27 cellular contexts compared by ENCODE assay signal in the genomic region with DNA sequence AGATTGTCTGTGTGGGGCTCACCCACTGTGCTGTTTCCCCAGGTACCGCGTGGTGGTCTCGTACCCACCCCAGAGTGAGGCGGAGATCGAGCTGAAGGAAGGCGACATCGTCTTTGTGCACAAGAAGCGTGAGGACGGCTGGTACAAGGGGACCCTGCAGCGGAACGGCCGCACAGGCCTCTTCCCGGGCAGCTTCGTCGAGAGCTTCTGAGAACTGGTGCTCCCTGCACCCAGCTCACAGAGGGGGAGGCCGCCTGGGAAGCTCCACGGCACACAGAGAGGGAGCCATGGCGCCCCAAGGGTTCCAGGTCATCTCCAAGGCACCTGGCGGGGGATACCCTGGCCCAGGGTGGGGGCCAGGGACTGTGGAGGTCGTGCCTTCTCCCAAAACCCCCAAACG.
DNase-seq lines count a peak whose midpoint lies in the region; ATAC-seq, FAIRE-seq and TF ChIP-seq lines count a peak whose summit lies in the region.
"Had no signal": no experiment of that assay in that cellular context is flagged by ENCODE, and none has a peak within 500 bp of the region (broad histone marks: within the 10 kb centered on the region; RNA-seq: fewer than 3 reads in every experiment).

No MANE protein-coding gene starts in this region.

- H3K4me3 Mint-ChIP-seq in neural progenitor cell (no peak overlapping the region), osteocyte (ENCODE audit: unreplicated experiment) (no peak overlapping the region)
- H3K4me3 Mint-ChIP-seq: B cell; CD14-positive monocyte; CD4-positive, alpha-beta memory T cell; CD4-positive, CD25-positive, alpha-beta regulatory T cell; CD8-positive, alpha-beta memory T cell had no signal

- ATAC-seq in GM21367 (IDR thresholded peaks at IDR 0.05; ENCODE audit: unreplicated experiment) (no peak), GM21825 (IDR thresholded peaks at IDR 0.05; ENCODE audit: unreplicated experiment) (no peak)
- ATAC-seq: GM12878 had no signal

- CTCF ChIA-PET in H1 (lab: Charles Lee; ENCODE audit: partially characterized antibody), result interaction anchor here (1.2 kb wide), 1 partner anchor 239 kb away, joined by 3 read pairs; no protein-coding TSS in a partner anchor

- H3K56ac ChIP-seq in H1 (replicated peaks; ENCODE audit: insufficient read length, low read depth, low read length), result no peak overlapping the region

- H3K27ac Mint-ChIP-seq in neural progenitor cell, result peak overlapping the region; percentile 93
- peak overlapping the region; percentile 10 for H3K27ac Mint-ChIP-seq in osteocyte (ENCODE audit: unreplicated experiment)
- H3K27ac Mint-ChIP-seq: B cell; CD4-positive, CD25-positive, alpha-beta regulatory T cell had no signal

- no peak overlapping the region for H2AFZ ChIP-seq in H1 (ENCODE audit: low read length)
- H2AFZ ChIP-seq in neural progenitor cell (replicated peaks), result no peak overlapping the region

- no peak overlapping the region; the same call in 1 of the 2 replicates for H3K4me2 ChIP-seq in BLaER1
- H3K4me2 ChIP-seq in H1 (ENCODE audit: insufficient read depth in 1 of 2, low read depth in 2 of 2, low read length in 2 of 2), result no peak overlapping the region
- H3K4me2 ChIP-seq in neural progenitor cell, result no peak overlapping the region
- H3K4me2 ChIP-seq: A549 had no signal

- no peak overlapping the region for H2BK120ac ChIP-seq in H1 (replicated peaks; ENCODE audit: low read depth, low read length)

- no peak overlapping the region for H3K23ac ChIP-seq in H1 (ENCODE audit: insufficient read length)

- H3K4ac ChIP-seq in H1 (replicated peaks; ENCODE audit: insufficient read length, low read depth, low read length), result no peak overlapping the region

- no peak overlapping the region for H2BK12ac ChIP-seq in H1 (ENCODE audit: low read depth, low read length)

- H2BK15ac ChIP-seq in H1 (ENCODE audit: low read length), result no peak overlapping the region

- H3K36me3 ChIP-seq in BLaER1 (peaks cover 11% of the 10 kb centered on the region), H1 (ENCODE audit: control insufficient read depth in 2 of 4, insufficient read depth in 4 of 4, low read length in 3 of 4) (no peaks in the 10 kb centered on the region), neural progenitor cell (no peaks in the 10 kb centered on the region)

- peaks cover 45% of the 10 kb centered on the region for H3K4me1 Mint-ChIP-seq in neural progenitor cell
- H3K4me1 Mint-ChIP-seq in osteocyte (ENCODE audit: unreplicated experiment), result peaks cover 32% of the 10 kb centered on the region
- H3K4me1 Mint-ChIP-seq: B cell; CD14-positive monocyte; CD4-positive, alpha-beta memory T cell; CD4-positive, CD25-positive, alpha-beta regulatory T cell; CD8-positive, alpha-beta memory T cell had no signal

- H3K9ac ChIP-seq in BLaER1 (no peak overlapping the region), H1 (replicated peaks in 1 of 4; ENCODE audit: extremely low read depth in 1 of 4, low read depth in 3 of 4, low read length in 3 of 4) (no peak overlapping the region), neural progenitor cell (no peak overlapping the region)

- H3K23me2 ChIP-seq in H1 (ENCODE audit: low read depth, low read length), result no peaks in the 10 kb centered on the region

- H3K4me1 ChIP-seq in BLaER1 (peaks cover 97% of the 10 kb centered on the region), H1 (replicated peaks in 1 of 4; ENCODE audit: control insufficient read depth in 3 of 4, insufficient read depth in 4 of 4, low read length in 3 of 4) (no peaks in the 10 kb centered on the region), neural progenitor cell (no peaks in the 10 kb centered on the region)
- H3K4me1 ChIP-seq: A549 had no signal

- no peaks in the 10 kb centered on the region for H4K20me1 ChIP-seq in BLaER1
- no peaks in the 10 kb centered on the region for H4K20me1 ChIP-seq in H1 (replicated peaks in 1 of 2; ENCODE audit: control insufficient read depth in 1 of 2, insufficient read depth in 2 of 2, low read length in 2 of 2)
- H4K20me1 ChIP-seq in neural progenitor cell (ENCODE audit: low read depth), result no peaks in the 10 kb centered on the region

- H3K9me3 ChIP-seq in BLaER1 (no peaks in the 10 kb centered on the region), H1 (ENCODE audit: insufficient read depth in 2 of 2, low read depth in 1 of 2, low read length in 1 of 2) (no peaks in the 10 kb centered on the region), neural progenitor cell (ENCODE audit: low read depth) (no peaks in the 10 kb centered on the region)
- H3K9me3 ChIP-seq: A549 had no signal

- WGBS in H1 (ENCODE audit: extremely low coverage in 1 of 2, insufficient coverage in 1 of 2, insufficient read length in 1 of 2, insufficient replicate concordance in 2 of 2, low coverage in 1 of 2, low lambda C conversion rate in 2 of 2, missing lambda C conversion rate in 1 of 2), 2 experiments, result 93% methylated on average over 16 of the region's 21 CpGs; no CpG with 5 or more reads in 1 of the 2 experiments

- no peak overlapping the region for H4K91ac ChIP-seq in H1 (replicated peaks; ENCODE audit: insufficient read length, low read length)

- no peak overlapping the region for H2BK5ac ChIP-seq in H1 (ENCODE audit: low read depth, low read length)

- TF ChIP-seq POLR2A in H1 (IDR thresholded peaks at IDR 0.05; ENCODE audit: control extremely low read depth in 1 of 2, low read depth in 2 of 2, low read length in 2 of 2), result no peak

- DNase-seq in H1 (ENCODE audit: low read depth in 1 of 2, low spot score in 2 of 2), result no peak
- no peak for DNase-seq in neural progenitor cell (ENCODE audit: low spot score)
- DNase-seq in osteocyte (ENCODE audit: extremely low spot score, unreplicated experiment), result no peak
- no peak for DNase-seq in NCI-H345 treated with DMSO at 0.1 percent for 48 hours (lab: John Stamatoyannopoulos, UW; ENCODE audit: unreplicated experiment)
- DNase-seq: AML-193; C1 segment of cervical spinal cord; CD4-positive, alpha-beta memory T cell; CD4-positive, CD25-positive, alpha-beta regulatory T cell; CD8-positive, alpha-beta memory T cell; COR-L47; DMS 273 treated with DMSO at 0.1 percent for 48 hours; DMS153; DMS53; DMS79; DND-41; EL; GDM1 had no signal

- no peak overlapping the region for H4K5ac ChIP-seq in H1 (ENCODE audit: insufficient read length, low read depth, low read length)

- POLR2A ChIA-PET in H1 (lab: Charles Lee; ENCODE audit: partially characterized antibody), result no interaction called here

- H3F3A ChIP-seq in neural progenitor cell (ENCODE audit: low read depth), result no peaks in the 10 kb centered on the region

- H3K18ac ChIP-seq in H1 (ENCODE audit: extremely low read depth, low read length), result no peak overlapping the region

- H3K4me3 ChIP-seq in BLaER1 (no peak overlapping the region), H1 (ENCODE audit: extremely low read depth in 1 of 4, insufficient read depth in 2 of 4, low read depth in 3 of 4, low read length in 4 of 4) (no peak overlapping the region), neural progenitor cell (no peak overlapping the region)
- H3K4me3 ChIP-seq: A549, GM12878 had no signal

- no peak for TF ChIP-seq EP300 in H1 (IDR thresholded peaks at IDR 0.05; ENCODE audit: borderline replicate concordance in 1 of 2, low read depth in 2 of 2, low read length in 2 of 2)

- H3K27ac ChIP-seq in BLaER1 (peak overlapping the region; percentile 54), H1 (ENCODE audit: low read depth, low read length) (no peak overlapping the region), neural progenitor cell (no peak overlapping the region)
- H3K27ac ChIP-seq: 22Rv1, A549 had no signal

- H3K27me3 ChIP-seq in BLaER1 (no peaks in the 10 kb centered on the region), H1 (replicated peaks in 1 of 4; ENCODE audit: control insufficient read depth in 3 of 4, extremely low read depth in 1 of 4, insufficient read depth in 3 of 4, low read length in 3 of 4) (no peaks in the 10 kb centered on the region), neural progenitor cell (no peaks in the 10 kb centered on the region)

- H3K27me3 Mint-ChIP-seq in neural progenitor cell (ENCODE audit: insufficient read depth, low read depth) (peaks cover 3% of the 10 kb centered on the region), osteocyte (ENCODE audit: unreplicated experiment) (no peaks in the 10 kb centered on the region)
- H3K27me3 Mint-ChIP-seq: B cell; CD4-positive, alpha-beta memory T cell; CD4-positive, CD25-positive, alpha-beta regulatory T cell had no signal

- peaks cover 8% of the 10 kb centered on the region for H3K36me3 Mint-ChIP-seq in neural progenitor cell
- H3K36me3 Mint-ChIP-seq in osteocyte (ENCODE audit: unreplicated experiment), result peaks cover 44% of the 10 kb centered on the region
- H3K36me3 Mint-ChIP-seq: CD14-positive monocyte; CD4-positive, alpha-beta memory T cell; CD8-positive, alpha-beta memory T cell had no signal

- peak overlapping the region; percentile 79; the same call in 1 of the 2 replicates for H4K8ac ChIP-seq in H1 (ENCODE audit: extremely low read depth, insufficient read depth, low read length)

- no peaks in the 10 kb centered on the region for H3K79me1 ChIP-seq in H1 (ENCODE audit: low read depth, low read length)

- no peak for TF ChIP-seq CTCF in H1 (IDR thresholded peaks at IDR 0.05; ENCODE audit: control extremely low read depth in 1 of 3, insufficient read depth in 1 of 3, low read depth in 1 of 3, low read length in 3 of 3)
- no peak for TF ChIP-seq CTCF in neural progenitor cell (IDR thresholded peaks at IDR 0.05)
- no peak for TF ChIP-seq CTCF in osteocyte (IDR thresholded peaks at IDR 0.05)

- H3K79me2 ChIP-seq in H1 (ENCODE audit: control insufficient read depth in 1 of 2, insufficient read depth in 2 of 2, low read length in 2 of 2) (no peaks in the 10 kb centered on the region), neural progenitor cell (ENCODE audit: low read depth) (no peaks in the 10 kb centered on the region)

- no peak overlapping the region for H3K14ac ChIP-seq in H1 (ENCODE audit: insufficient read length)

- H2AK5ac ChIP-seq in H1 (ENCODE audit: low read depth, low read length), result no peak overlapping the region

- no peak overlapping the region for H2BK20ac ChIP-seq in H1 (ENCODE audit: low read length)

- no peak for FAIRE-seq in H1 (lab: Jason Lieb, UNC)
- FAIRE-seq: A549, GM12878, GM12892, GM18507 had no signal

- TF ChIP-seq RAD21 in H1 (IDR thresholded peaks at IDR 0.05 in 1 of 2, conservative IDR thresholded peaks at IDR 0.05 in 1 of 2; ENCODE audit: low read depth in 2 of 2, low read length in 2 of 2), result no peak

- H3K9me3 Mint-ChIP-seq in neural progenitor cell (peaks cover 2% of the 10 kb centered on the region), osteocyte (ENCODE audit: unreplicated experiment) (no peaks in the 10 kb centered on the region)
- H3K9me3 Mint-ChIP-seq: CD14-positive monocyte; CD4-positive, alpha-beta memory T cell; CD8-positive, alpha-beta memory T cell had no signal

TF ChIP-seq in H1, 55 proteins besides CTCF, POLR2A, EP300 and RAD21 (continues in another document):
- TF ChIP-seq POU5F1 (IDR thresholded peaks at IDR 0.05; ENCODE audit: low read depth, low read length) (no peak), CHD2 (IDR thresholded peaks at IDR 0.05; ENCODE audit: low read length) (no peak), KDM1A (IDR thresholded peaks at IDR 0.05; ENCODE audit: borderline replicate concordance, low read length) (no peak), CBX8 (IDR thresholded peaks at IDR 0.05; ENCODE audit: borderline replicate concordance, low read depth, low read length) (no peak), JUND (IDR thresholded peaks at IDR 0.05; ENCODE audit: low read length) (no peak), CEBPB (IDR thresholded peaks at IDR 0.05; ENCODE audit: low read depth, low read length) (no peak)
